Comparison of ENCODE assay signal across 17 cellular contexts in the genomic region with DNA sequence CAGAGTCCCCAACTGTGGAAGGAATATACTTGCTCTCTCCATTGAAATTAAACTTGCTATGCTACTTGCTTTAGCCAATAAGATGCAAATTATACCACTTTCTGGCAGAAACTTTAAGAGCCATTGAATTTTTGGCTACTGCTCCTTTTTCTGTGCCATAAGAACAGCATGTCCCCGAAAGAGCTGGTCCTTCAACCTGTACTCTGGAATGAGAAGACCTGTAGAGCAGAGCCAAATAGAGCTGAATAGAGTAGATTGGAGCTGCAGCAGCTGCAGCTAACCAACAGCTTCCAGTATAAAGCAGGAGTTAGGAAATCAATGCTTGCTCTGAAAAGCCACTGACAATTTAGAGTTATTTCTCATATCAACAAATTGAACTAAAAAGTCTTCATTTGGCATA.
DNase-seq lines count a peak whose midpoint lies in the region; ATAC-seq and TF ChIP-seq lines count a peak whose summit lies in the region.
"Had no signal": no experiment of that assay in that cellular context is flagged by ENCODE, and none has a peak within 500 bp of the region (broad histone marks: within the 10 kb centered on the region; RNA-seq: fewer than 3 reads in every experiment).

No MANE protein-coding gene starts in this region.

- peaks cover 0 to 13% (median 0%) of the 10 kb centered on the region in 4 donors for H3K9me3 ChIP-seq in upper lobe of left lung
- H3K9me3 ChIP-seq: Caco-2 had no signal

- no peak for TF ChIP-seq CTCF in upper lobe of left lung (IDR thresholded peaks at IDR 0.05)

- peaks cover 0 to 6% of the 10 kb centered on the region in 2 donors for H3K4me1 Mint-ChIP-seq in immature natural killer cell

- TF ChIP-seq POLR2A in upper lobe of left lung (IDR thresholded peaks at IDR 0.05): no peak

- H3K36me3 Mint-ChIP-seq in immature natural killer cell: peaks cover 5 to 9% (median 6%) of the 10 kb centered on the region in 3 donors

- peaks cover 6 to 17% (median 6%) of the 10 kb centered on the region in 6 donors for H3K9me3 Mint-ChIP-seq in immature natural killer cell

- no peak for DNase-seq in Right ventricle myocardium superior
- no peak for DNase-seq in cardiac septum (ENCODE audit: low spot score)
- DNase-seq in astrocyte of the hippocampus (ENCODE audit: low read depth, low spot score): peak; percentile 28
- DNase-seq in medulla oblongata (ENCODE audit: extremely low spot score): peak; percentile 23
- peak in 1 of 2 donors; percentile 52 for DNase-seq in upper lobe of left lung
- DNase-seq in HuH-7.5 (ENCODE audit: low spot score): no peak
- DNase-seq in UCSD-AML1 (lab: John Stamatoyannopoulos, UW; ENCODE audit: unreplicated experiment): no peak
- no peak for DNase-seq in immature natural killer cell
- DNase-seq: Caco-2; CD4-positive, alpha-beta T cell; KG1; NCI-H1105 treated with DMSO at 0.1 percent for 48 hours; NCI-H187; NCI-H2107; NCI-H2227 treated with DMSO at 0.1 percent for 48 hours; NCI-H524; Peyer's patch had no signal

- H3K27ac ChIP-seq in upper lobe of left lung: peak overlapping the region in 1 of 4 donors; percentile 2
- H3K27ac ChIP-seq: Peyer's patch had no signal

- TF ChIP-seq EP300 in upper lobe of left lung (IDR thresholded peaks at IDR 0.05): peak in 1 of 4 donors; percentile 8

- H3K27me3 Mint-ChIP-seq in immature natural killer cell (ENCODE audit: low read depth in 3 of 3): peaks cover 0 to 4% (median 4%) of the 10 kb centered on the region in 3 donors
- H3K27me3 Mint-ChIP-seq: CD4-positive, alpha-beta T cell had no signal

- 73% methylated on average over 1 of the region's 1 CpG for WGBS in upper lobe of left lung, 2 donors

- no peak overlapping the region for H3K27ac Mint-ChIP-seq in immature natural killer cell
- H3K27ac Mint-ChIP-seq: CD4-positive, alpha-beta T cell had no signal

- H3K4me1 ChIP-seq in upper lobe of left lung: peaks cover 0 to 8% (median 5%) of the 10 kb centered on the region in 4 donors
- H3K4me1 ChIP-seq: Caco-2, Peyer's patch had no signal

- H3K27me3 ChIP-seq in upper lobe of left lung: no peaks in the 10 kb centered on the region
- H3K27me3 ChIP-seq: Peyer's patch had no signal

- ATAC-seq in Right ventricle myocardium superior (ENCODE audit: poor library complexity) (peak; percentile 78), upper lobe of left lung (ENCODE audit: low FRiP score in 2 of 2) (peak; percentile 55 to 78)

- no peak overlapping the region for H3K4me3 Mint-ChIP-seq in immature natural killer cell
- H3K4me3 Mint-ChIP-seq: CD4-positive, alpha-beta T cell had no signal

- no peaks in the 10 kb centered on the region for H3K36me3 ChIP-seq in upper lobe of left lung
- H3K36me3 ChIP-seq: Peyer's patch had no signal

- H3K4me3 ChIP-seq in upper lobe of left lung: no peak overlapping the region
- H3K4me3 ChIP-seq: Peyer's patch had no signal

- intact Hi-C loops in Right ventricle myocardium superior (cut with DNase I): no loop called here
- intact Hi-C loops in cardiac septum (cut with DNase I): loop anchor here (5.0 kb wide), 1 partner anchor 251 kb away; no protein-coding TSS in a partner anchor

Comparison
In these comparisons a context has a peak if more than half of its experiments do, and no peak if none do; other contexts are left out.
1. DNase-seq: peak in astrocyte of the hippocampus (single experiment) and medulla oblongata (single experiment); none in Right ventricle myocardium superior (single experiment), cardiac septum (single experiment), HuH-7.5 (single experiment), UCSD-AML1 (single experiment) and immature natural killer cell (0 of 3).